ENCODE assay signal across 35 cellular contexts in the genomic region with DNA sequence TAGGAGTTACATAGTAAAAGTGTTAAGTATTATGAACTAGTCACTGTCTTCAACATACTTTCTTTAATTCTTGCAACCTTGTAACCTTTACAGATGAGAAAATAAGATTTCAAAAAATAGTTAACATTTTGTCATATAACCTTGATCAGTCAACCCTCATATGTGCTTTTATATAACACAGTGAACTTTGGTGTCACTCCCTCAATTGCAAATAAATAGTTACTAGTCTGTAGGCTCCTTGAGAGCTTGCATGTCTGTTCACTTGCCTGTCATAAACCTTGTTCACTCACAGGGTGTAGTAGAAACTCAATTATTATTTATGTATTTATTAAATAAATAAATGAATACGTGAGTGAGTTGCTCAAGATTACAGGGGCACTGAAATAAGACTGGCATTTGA.
"Had no signal": no experiment of that assay in that cellular context is flagged by ENCODE, and none has a peak within 500 bp of the region (broad histone marks: within the 10 kb centered on the region; RNA-seq: fewer than 3 reads in every experiment).

No MANE protein-coding gene starts in this region.

- H3K27me3 Mint-ChIP-seq: activated CD4-positive, alpha-beta memory T cell treated with anti-CD3 and anti-CD28 coated beads, Interleukin-2, amount 10 ng/mL, durations not matched to agents 7 days and 5 days; activated CD8-positive, alpha-beta memory T cell treated with anti-CD3 and anti-CD28 coated beads, Interleukin-2, amount 10 ng/mL, durations not matched to agents 7 days and 5 days; activated naive CD4-positive, alpha-beta T cell treated with anti-CD3 and anti-CD28 coated beads, Interleukin-2, amount 10 ng/mL, durations not matched to agents 7 days and 5 days; activated naive CD8-positive, alpha-beta T cell; activated naive CD8-positive, alpha-beta T cell treated with anti-CD3 and anti-CD28 coated beads, Interleukin-2, amount 50 U/mL, for 24 hours had no signal

- H3K4me1 Mint-ChIP-seq: activated naive CD4-positive, alpha-beta T cell treated with anti-CD3 and anti-CD28 coated beads, Interleukin-2, amount 10 ng/mL, durations not matched to agents 7 days and 5 days had no signal

- H3K4me1 ChIP-seq: SJCRH30 had no signal

- H3K36me3 Mint-ChIP-seq: activated naive CD4-positive, alpha-beta T cell treated with anti-CD3 and anti-CD28 coated beads, Interleukin-2, amount 10 ng/mL, durations not matched to agents 7 days and 5 days had no signal

- ATAC-seq: activated CD8-positive, alpha-beta memory T cell treated with anti-CD3 and anti-CD28 coated beads, Interleukin-2, amount 10 ng/mL, durations not matched to agents 7 days and 5 days; activated naive CD8-positive, alpha-beta T cell treated with anti-CD3 and anti-CD28 coated beads, Interleukin-2, amount 50 U/mL, for 24 hours; Panc1 had no signal

- H3K36me3 ChIP-seq: cardiac muscle cell had no signal

- H3K27ac ChIP-seq: cardiac muscle cell, KMS-11, SJCRH30, SK-N-MC, VCaP had no signal

- H3K4me3 Mint-ChIP-seq: activated CD4-positive, alpha-beta memory T cell treated with anti-CD3 and anti-CD28 coated beads, Interleukin-2, amount 10 ng/mL, durations not matched to agents 7 days and 5 days; activated CD8-positive, alpha-beta memory T cell treated with anti-CD3 and anti-CD28 coated beads, Interleukin-2, amount 10 ng/mL, durations not matched to agents 7 days and 5 days; activated naive CD4-positive, alpha-beta T cell treated with anti-CD3 and anti-CD28 coated beads, Interleukin-2, amount 10 ng/mL, durations not matched to agents 7 days and 5 days; activated naive CD8-positive, alpha-beta T cell; activated naive CD8-positive, alpha-beta T cell treated with anti-CD3 and anti-CD28 coated beads, Interleukin-2, amount 50 U/mL, for 24 hours; T-helper 1 cell treated with Interleukin-12 subunit alpha and Interleukin-12 subunit beta and Interleukin-4 antibody, amounts not matched to agents 30 μg/mL and 1 μg/mL, for 36 hours; T-helper 2 cell treated with Interferon-gamma antibody and Interleukin-4, amounts not matched to agents 5 μg/mL and 100 μg/mL, for 36 hours had no signal

- DNase-seq: activated CD4-positive, alpha-beta memory T cell treated with anti-CD3 and anti-CD28 coated beads, Interleukin-2, amount 10 ng/mL, durations not matched to agents 7 days and 5 days; activated CD4-positive, alpha-beta T cell treated with anti-CD3 and anti-CD28 coated beads for 1 hour; activated CD4-positive, alpha-beta T cell treated with anti-CD3 and anti-CD28 coated beads for 48 hours; activated CD4-positive, CD25-positive, alpha-beta regulatory T cell; activated CD8-positive, alpha-beta memory T cell treated with anti-CD3 and anti-CD28 coated beads for 24 hours; activated CD8-positive, alpha-beta memory T cell treated with anti-CD3 and anti-CD28 coated beads, Interleukin-2, amount 10 ng/mL, durations not matched to agents 7 days and 5 days; activated CD8-positive, alpha-beta memory T cell treated with anti-CD3 and anti-CD28 coated beads, Interleukin-2, amount 50 U/mL, for 48 hours; activated effector memory CD4-positive, alpha-beta T cell treated with Interleukin-2 at 50 U/mL for 16 hours; activated naive CD4-positive, alpha-beta T cell treated with anti-CD3 and anti-CD28 coated beads, Interleukin-2, amount 10 ng/mL, durations not matched to agents 7 days and 5 days; activated naive CD8-positive, alpha-beta T cell treated with anti-CD3 and anti-CD28 coated beads, Interleukin-2, amount 50 U/mL, for 24 hours; activated T-cell treated with anti-CD3 and anti-CD28 coated beads, Interleukin-2, amount 50 U/mL, for 48 hours; anterior cingulate cortex; MM.1S; MV-4-11; NCI-H1092; NCI-H1436 treated with DMSO at 0.1 percent for 48 hours; NCI-H187; NCI-H2029 treated with DMSO at 0.1 percent for 48 hours; NCI-H2107; NCI-H2171; NCI-H2227 treated with DMSO at 0.1 percent for 48 hours; NCI-H446; NCI-H510A treated with DMSO at 0.1 percent for 48 hours; NCI-H69; SHP77; SJCRH30 had no signal

- H3K27ac Mint-ChIP-seq: activated CD4-positive, alpha-beta memory T cell treated with anti-CD3 and anti-CD28 coated beads, Interleukin-2, amount 10 ng/mL, durations not matched to agents 7 days and 5 days; activated CD8-positive, alpha-beta memory T cell treated with anti-CD3 and anti-CD28 coated beads, Interleukin-2, amount 10 ng/mL, durations not matched to agents 7 days and 5 days; activated naive CD4-positive, alpha-beta T cell treated with anti-CD3 and anti-CD28 coated beads, Interleukin-2, amount 10 ng/mL, durations not matched to agents 7 days and 5 days; activated naive CD8-positive, alpha-beta T cell; activated naive CD8-positive, alpha-beta T cell treated with anti-CD3 and anti-CD28 coated beads, Interleukin-2, amount 50 U/mL, for 24 hours; T-helper 1 cell treated with Interleukin-12 subunit alpha and Interleukin-12 subunit beta and Interleukin-4 antibody, amounts not matched to agents 30 μg/mL and 1 μg/mL, for 36 hours; T-helper 2 cell treated with Interferon-gamma antibody and Interleukin-4, amounts not matched to agents 5 μg/mL and 100 μg/mL, for 36 hours had no signal

- H3K9me3 ChIP-seq: SJCRH30 had no signal

- H3K4me3 ChIP-seq: cardiac muscle cell, SJCRH30, SK-N-MC had no signal

- H3K27me3 ChIP-seq: cardiac muscle cell, SJCRH30 had no signal

- FAIRE-seq: TTC549 had no signal

- H3K9me3 Mint-ChIP-seq: activated CD4-positive, alpha-beta memory T cell treated with anti-CD3 and anti-CD28 coated beads, Interleukin-2, amount 10 ng/mL, durations not matched to agents 7 days and 5 days; activated naive CD4-positive, alpha-beta T cell treated with anti-CD3 and anti-CD28 coated beads, Interleukin-2, amount 10 ng/mL, durations not matched to agents 7 days and 5 days; activated naive CD8-positive, alpha-beta T cell treated with anti-CD3 and anti-CD28 coated beads, Interleukin-2, amount 50 U/mL, for 24 hours; T-helper 1 cell treated with Interleukin-12 subunit alpha and Interleukin-12 subunit beta and Interleukin-4 antibody, amounts not matched to agents 30 μg/mL and 1 μg/mL, for 36 hours; T-helper 2 cell treated with Interferon-gamma antibody and Interleukin-4, amounts not matched to agents 5 μg/mL and 100 μg/mL, for 36 hours had no signal
